Comparison of ENCODE assay signal across 8 cellular contexts in the genomic region with DNA sequence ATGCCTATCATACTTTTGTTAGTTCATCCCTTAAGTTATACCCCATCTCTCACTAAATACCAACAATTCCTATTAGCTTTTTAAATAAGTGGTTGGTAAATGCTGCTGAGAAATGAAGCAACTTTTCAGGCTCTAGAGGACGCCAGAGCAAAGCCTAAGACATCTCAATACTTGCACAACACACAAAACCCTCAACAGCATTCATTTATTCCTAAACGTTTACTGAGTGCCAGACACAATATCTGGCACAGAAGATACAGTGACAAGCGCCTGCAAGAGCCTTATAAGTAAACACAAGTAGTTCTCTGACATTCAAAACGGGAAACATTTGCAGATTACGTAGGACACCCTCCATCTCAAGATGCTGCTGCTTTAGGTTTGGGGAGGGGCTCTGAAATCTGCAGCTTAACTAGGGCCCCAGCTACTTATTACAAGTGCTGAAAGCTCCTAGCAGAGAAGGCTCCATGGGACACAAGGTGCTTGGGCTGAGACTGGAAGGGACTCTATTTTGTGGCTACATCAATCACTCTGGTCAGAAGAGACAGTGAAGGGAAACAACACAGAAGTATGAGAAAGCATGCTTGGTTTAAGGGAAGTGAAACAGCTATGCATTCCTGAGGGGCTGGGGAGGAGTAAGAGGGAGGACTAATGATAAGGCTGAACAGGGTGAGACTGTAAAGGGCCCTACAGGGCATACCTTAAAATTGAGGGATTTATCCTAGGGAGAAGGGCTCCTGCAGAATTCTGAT.
DNase-seq lines count a peak whose midpoint lies in the region; ATAC-seq, FAIRE-seq and TF ChIP-seq lines count a peak whose summit lies in the region.

No MANE protein-coding gene starts in this region.

- H3K27me3 ChIP-seq in effector memory CD4-positive, alpha-beta T cell (replicated peaks; ENCODE audit: control insufficient read depth, insufficient read depth, low read length, poor library complexity, severe bottlenecking): no peaks in the 10 kb centered on the region

- no peaks in the 10 kb centered on the region for H3K9me3 ChIP-seq in effector memory CD4-positive, alpha-beta T cell (ENCODE audit: control insufficient read depth, low read length)

- peak overlapping the region; percentile 75 for H3K27ac Mint-ChIP-seq in stimulated activated naive B cell treated with anti-CD40 and anti-IgM and Interleukin-4, amounts not matched to agents 10 μg/mL and 1 μg/mL and 100 μg/mL, for 72 hours

- no peaks in the 10 kb centered on the region for H3K27me3 Mint-ChIP-seq in stimulated activated naive B cell treated with anti-CD40 and anti-IgM and Interleukin-4, amounts not matched to agents 10 μg/mL and 1 μg/mL and 100 μg/mL, for 72 hours

- H3K4me3 ChIP-seq in effector memory CD4-positive, alpha-beta T cell (ENCODE audit: insufficient read depth, low read depth, low read length, poor library complexity, severe bottlenecking): no peak overlapping the region

- peaks cover 17 to 38% of the 10 kb centered on the region in 2 donors for H3K4me1 Mint-ChIP-seq in stimulated activated naive B cell treated with anti-CD40 and anti-IgM and Interleukin-4, amounts not matched to agents 10 μg/mL and 1 μg/mL and 100 μg/mL, for 72 hours

- peaks cover 2 to 9% of the 10 kb centered on the region in 2 donors for H3K36me3 Mint-ChIP-seq in stimulated activated naive B cell treated with anti-CD40 and anti-IgM and Interleukin-4, amounts not matched to agents 10 μg/mL and 1 μg/mL and 100 μg/mL, for 72 hours

- TF ChIP-seq CTCF in GM10266 (IDR thresholded peaks at IDR 0.05; ENCODE audit: control insufficient read depth, insufficient read depth, low read depth, missing control alignments): peak; percentile 49

- no peaks in the 10 kb centered on the region for H3K36me3 ChIP-seq in effector memory CD4-positive, alpha-beta T cell (ENCODE audit: control insufficient read depth, insufficient read depth, low read length)

- ATAC-seq in GM21423 (IDR thresholded peaks at IDR 0.05; ENCODE audit: unreplicated experiment) (peak; percentile 84), HG03558 (IDR thresholded peaks at IDR 0.05; ENCODE audit: extremely low read depth, unreplicated experiment) (peak; percentile 60)
- peak; percentile 87 to 88 for ATAC-seq in stimulated activated naive B cell treated with anti-CD40 and anti-IgM and Interleukin-4, amounts not matched to agents 10 μg/mL and 1 μg/mL and 100 μg/mL, for 72 hours (replicated peaks)

- no peak for FAIRE-seq in urothelium cell line (lab: Jason Lieb, UNC)

- no peaks in the 10 kb centered on the region for H3K9me3 Mint-ChIP-seq in stimulated activated naive B cell treated with anti-CD40 and anti-IgM and Interleukin-4, amounts not matched to agents 10 μg/mL and 1 μg/mL and 100 μg/mL, for 72 hours

- no peaks in the 10 kb centered on the region for H3K4me1 ChIP-seq in effector memory CD4-positive, alpha-beta T cell (ENCODE audit: control insufficient read depth, insufficient read depth, low read length, poor library complexity, severe bottlenecking)

- peak overlapping the region in 1 of 2 donors; percentile 57 for H3K4me3 Mint-ChIP-seq in stimulated activated naive B cell treated with anti-CD40 and anti-IgM and Interleukin-4, amounts not matched to agents 10 μg/mL and 1 μg/mL and 100 μg/mL, for 72 hours

- H3K27ac ChIP-seq in effector memory CD4-positive, alpha-beta T cell (ENCODE audit: insufficient read depth, low read length, poor library complexity, severe bottlenecking): no peak overlapping the region

- peak; percentile 42 for DNase-seq in GM10266 (ENCODE audit: extremely low spot score)
- peak; percentile 24 for DNase-seq in cerebellar cortex (ENCODE audit: low spot score)
- peak; percentile 31 for DNase-seq in stimulated activated naive B cell treated with anti-CD40 and anti-IgM and Interleukin-4, amounts not matched to agents 10 μg/mL and 1 μg/mL and 100 μg/mL, for 72 hours
- no peak for DNase-seq in urothelium cell line (ENCODE audit: low spot score)
- DNase-seq in T1000 (lab: John Stamatoyannopoulos, UW): no peak
- no peak for DNase-seq in effector memory CD4-positive, alpha-beta T cell

Comparison
In these comparisons a context has a peak if more than half of its experiments do, and no peak if none do; other contexts are left out.
1. DNase-seq: peak in GM10266 (single experiment), cerebellar cortex (single experiment) and stimulated activated naive B cell treated with anti-CD40 and anti-IgM and Interleukin-4, amounts not matched to agents 10 μg/mL and 1 μg/mL and 100 μg/mL, for 72 hours (single experiment); none in urothelium cell line (single experiment), T1000 (single experiment) and effector memory CD4-positive, alpha-beta T cell (0 of 3).
2. Peak in every context shown above with its lines, with median percentiles within 50 percentile points of each other: ATAC-seq.